ENCODE assay signal across 13 cellular contexts in genomic region chr6:166830891-166831363, GRCh38.
DNase-seq lines count a peak whose midpoint lies in the region; ATAC-seq, FAIRE-seq and TF ChIP-seq lines count a peak whose summit lies in the region.
"Had no signal": no experiment of that assay in that cellular context is flagged by ENCODE, and none has a peak within 500 bp of the region (broad histone marks: within the 10 kb centered on the region; RNA-seq: fewer than 3 reads in every experiment).

No MANE protein-coding gene starts in this region.

- H3K79me2 ChIP-seq in OCI-LY7 (ENCODE audit: insufficient read depth, low read depth, low read length) = no peaks in the 10 kb centered on the region

- ATAC-seq in GM19372 (IDR thresholded peaks at IDR 0.05; ENCODE audit: low read depth, unreplicated experiment) (peak; percentile 27), HG02798 (IDR thresholded peaks at IDR 0.05; ENCODE audit: poor library complexity, unreplicated experiment) (peak; percentile 28), HG03520 (IDR thresholded peaks at IDR 0.05; ENCODE audit: unreplicated experiment) (peak; percentile 12), aorta (ENCODE audit: low FRiP score) (no peak), HG03378 (IDR thresholded peaks at IDR 0.05; ENCODE audit: unreplicated experiment) (no peak)
- ATAC-seq: gastroesophageal sphincter had no signal

- POLR2A ChIA-PET in OCI-LY7 (lab: Charles Lee) = no interaction called here

- H3K4me3 ChIP-seq in GM08714 (ENCODE audit: low read length) = peak overlapping the region; percentile 6; the same call in 1 of the 2 replicates
- H3K4me3 ChIP-seq in OCI-LY7 (ENCODE audit: low read depth, low read length, poor library complexity, severe bottlenecking) = no peak overlapping the region
- no peak overlapping the region for H3K4me3 ChIP-seq in aorta (ENCODE audit: low read length in 2 of 2)
- H3K4me3 ChIP-seq: gastroesophageal sphincter had no signal

- CTCF ChIA-PET in OCI-LY7 (lab: Charles Lee; ENCODE audit: unreplicated experiment) = no interaction called here

- H3K27me3 ChIP-seq in aorta (ENCODE audit: control insufficient read depth in 1 of 2, insufficient read depth in 2 of 2, low read length in 1 of 2) = no peaks in the 10 kb centered on the region
- H3K27me3 ChIP-seq: gastroesophageal sphincter had no signal

- BruUV-seq in OCI-LY7 (replicated peaks; lab: Mats Ljungman, UMichigan) = no TSS peak

- no peak for FAIRE-seq in frontal cortex (lab: Jason Lieb, UNC)
- FAIRE-seq: keratinocyte had no signal

- intact Hi-C loops in OCI-LY7 (cut with micrococcal nuclease; ENCODE audit: unreplicated experiment) (no loop called here), aorta (cut with DNase I) (no loop called here)

- no peaks in the 10 kb centered on the region for H3K9me2 ChIP-seq in OCI-LY7 (ENCODE audit: insufficient read depth, low read length)

- no peak overlapping the region for H3K27ac ChIP-seq in OCI-LY7 (ENCODE audit: low read depth, low read length, poor library complexity, severe bottlenecking)
- H3K27ac ChIP-seq in aorta (ENCODE audit: low read depth in 1 of 2, low read length in 2 of 2) = no peak overlapping the region
- H3K27ac ChIP-seq: gastroesophageal sphincter had no signal

- no peak for TF ChIP-seq CTCF in OCI-LY7 (conservative IDR thresholded peaks at IDR 0.05; ENCODE audit: low read length)

- no peaks in the 10 kb centered on the region for H3K36me3 ChIP-seq in OCI-LY7 (ENCODE audit: insufficient read depth, low read length)
- H3K36me3 ChIP-seq in aorta (ENCODE audit: control insufficient read depth in 1 of 2, insufficient read depth in 2 of 2, low read length in 1 of 2) = no peaks in the 10 kb centered on the region
- H3K36me3 ChIP-seq: gastroesophageal sphincter had no signal

- no peaks in the 10 kb centered on the region for H4K20me1 ChIP-seq in OCI-LY7 (ENCODE audit: insufficient read depth, low read length)

- no peak overlapping the region for H2AFZ ChIP-seq in OCI-LY7 (ENCODE audit: low read length)

- 90 to 93% methylated on average over 10 of the region's 10 CpGs for WGBS in aorta, 2 donors

- DNase-seq in OCI-LY7 (ENCODE audit: low spot score) (no peak), frontal cortex (ENCODE audit: low spot score in 2 of 2) (no peak), aorta (no peak)
- DNase-seq: activated CD4-positive, CD25-positive, alpha-beta regulatory T cell treated with anti-CD3 and anti-CD28 coated beads, Interleukin-2, amount 50 U/mL, for 72 hours; DMS 273 treated with DMSO at 0.1 percent for 48 hours; NCI-H2107 had no signal

- H3K4me2 ChIP-seq in OCI-LY7 (ENCODE audit: low read length) = no peak overlapping the region

- no peaks in the 10 kb centered on the region for H3K4me1 ChIP-seq in OCI-LY7 (ENCODE audit: insufficient read depth, low read length, poor library complexity, severe bottlenecking)
- H3K4me1 ChIP-seq in aorta (ENCODE audit: control insufficient read depth in 1 of 2, insufficient read depth in 2 of 2, low read length in 2 of 2) = no peaks in the 10 kb centered on the region

- H3K9me3 ChIP-seq in OCI-LY7 (ENCODE audit: low read length) (no peaks in the 10 kb centered on the region), aorta (ENCODE audit: control insufficient read depth, low read length) (no peaks in the 10 kb centered on the region)
- H3K9me3 ChIP-seq: gastroesophageal sphincter had no signal

Comparison
In these comparisons a context has a peak if more than half of its experiments do, and no peak if none do; other contexts are left out.
1. ATAC-seq: peak in GM19372 (single experiment), HG02798 (single experiment) and HG03520 (single experiment); none in aorta (single experiment) and HG03378 (single experiment).